Comparison of ENCODE assay signal across 12 cellular contexts in genomic region chr14:68589447-68590232, GRCh38.
DNase-seq lines count a peak whose midpoint lies in the region; ATAC-seq and TF ChIP-seq lines count a peak whose summit lies in the region.
"Had no signal": no experiment of that assay in that cellular context is flagged by ENCODE, and none has a peak within 500 bp of the region (broad histone marks: within the 10 kb centered on the region; RNA-seq: fewer than 3 reads in every experiment).

No MANE protein-coding gene starts in this region.

- H3K4me2 ChIP-seq in smooth muscle cell, result peak overlapping the region; percentile 27
- H3K4me2 ChIP-seq: KMS-11 had no signal

- no peaks in the 10 kb centered on the region for H4K20me1 ChIP-seq in smooth muscle cell (ENCODE audit: low read depth)

- TF ChIP-seq CTCF in cardiac fibroblast (IDR thresholded peaks at IDR 0.05; ENCODE audit: low read depth, low read length) (no peak), smooth muscle cell (IDR thresholded peaks at IDR 0.05; ENCODE audit: borderline replicate concordance, insufficient read depth, poor library complexity, severe bottlenecking) (no peak)

- H3K79me2 ChIP-seq in smooth muscle cell (ENCODE audit: low read depth), result no peaks in the 10 kb centered on the region

- H3K9me3 ChIP-seq in smooth muscle cell (replicated peaks; ENCODE audit: low read depth), result no peaks in the 10 kb centered on the region
- H3K9me3 ChIP-seq: neutrophil had no signal

- peak; percentile 36 for ATAC-seq in left colon
- no peak for ATAC-seq in GM19023 (IDR thresholded peaks at IDR 0.05; ENCODE audit: unreplicated experiment)
- no peak for ATAC-seq in GM18907 (IDR thresholded peaks at IDR 0.05; ENCODE audit: unreplicated experiment)

- H3K9ac ChIP-seq in smooth muscle cell (ENCODE audit: low read depth), result peak overlapping the region; percentile 37
- H3K9ac ChIP-seq: KMS-11 had no signal

- H3K4me1 ChIP-seq in smooth muscle cell (ENCODE audit: low read depth), result peaks cover 66% of the 10 kb centered on the region

- peaks cover 39% of the 10 kb centered on the region for H3F3A ChIP-seq in smooth muscle cell (ENCODE audit: low read depth)

- DNase-seq in EH (ENCODE audit: low read depth), result peak; percentile 85
- peak; percentile 64 to 97 for DNase-seq in cardiac fibroblast (ENCODE audit: low read depth in 2 of 2)
- peak in 1 of 2 donors; percentile 82 for DNase-seq in left colon
- peak; percentile 37 for DNase-seq in smooth muscle cell (lab: John Stamatoyannopoulos, UW; ENCODE audit: unreplicated experiment)
- DNase-seq in HK-2 (ENCODE audit: unreplicated experiment), result no peak
- no peak for DNase-seq in SW480 (ENCODE audit: low spot score)
- DNase-seq: activated gamma-delta T cell treated with Interleukin-2 at 50 U/mL for 16 hours, foreskin melanocyte had no signal

- H3K27ac ChIP-seq in smooth muscle cell (ENCODE audit: low read depth), result peak overlapping the region; percentile 89
- H3K27ac ChIP-seq: KMS-11, neutrophil had no signal

- WGBS in smooth muscle cell (ENCODE audit: low lambda C conversion rate), result 10% methylated on average over 7 of the region's 7 CpGs

- no peaks in the 10 kb centered on the region for H3K27me3 ChIP-seq in smooth muscle cell (ENCODE audit: low read depth)
- H3K27me3 ChIP-seq: neutrophil had no signal

- no peak overlapping the region for H2AFZ ChIP-seq in smooth muscle cell (ENCODE audit: low read depth)

- no peak overlapping the region for H3K4me3 ChIP-seq in cardiac fibroblast (replicated peaks in 1 of 2; ENCODE audit: low read depth in 2 of 2, low read length in 2 of 2)
- no peak overlapping the region for H3K4me3 ChIP-seq in smooth muscle cell

- H3K36me3 ChIP-seq in smooth muscle cell (ENCODE audit: low read depth), result no peaks in the 10 kb centered on the region
- H3K36me3 ChIP-seq: neutrophil had no signal

- intact Hi-C loops in left colon (cut with DNase I, micrococcal nuclease), result no loop called here

Comparison
In these comparisons a context has a peak if more than half of its experiments do, and no peak if none do; other contexts are left out.
1. DNase-seq: peak in EH (single experiment), cardiac fibroblast (2 of 2) and smooth muscle cell (single experiment); none in HK-2 (single experiment) and SW480 (single experiment).